ENCODE assay signal across 30 cellular contexts in genomic region chrY:7731651-7732050, GRCh38.
"Had no signal": no experiment of that assay in that cellular context is flagged by ENCODE, and none has a peak within 500 bp of the region (broad histone marks: within the 10 kb centered on the region; RNA-seq: fewer than 3 reads in every experiment).

No MANE protein-coding gene starts in this region.

- H3K79me2 ChIP-seq: hepatocyte had no signal

- H3K4me2 ChIP-seq: hepatocyte had no signal

- H3K4me3 ChIP-seq: adrenal gland, body of pancreas, colonic mucosa, dorsolateral prefrontal cortex, esophagus muscularis mucosa, gastroesophageal sphincter, heart right ventricle, hepatocyte had no signal

- H3K27me3 ChIP-seq: adrenal gland, body of pancreas, colonic mucosa, dorsolateral prefrontal cortex, esophagus muscularis mucosa, gastroesophageal sphincter, heart right ventricle, hepatocyte had no signal

- H3K27ac ChIP-seq: adrenal gland, body of pancreas, colonic mucosa, dorsolateral prefrontal cortex, esophagus muscularis mucosa, gastroesophageal sphincter, heart right ventricle, hepatocyte had no signal

- H2AFZ ChIP-seq: hepatocyte had no signal

- H3K4me1 ChIP-seq: adrenal gland, colonic mucosa had no signal

- H3K36me3 ChIP-seq: adrenal gland, colonic mucosa, esophagus muscularis mucosa, gastroesophageal sphincter, heart right ventricle had no signal

- DNase-seq: activated CD4-positive, alpha-beta memory T cell treated with anti-CD3 and anti-CD28 coated beads for 36 hours; activated CD4-positive, alpha-beta T cell treated with anti-CD3 and anti-CD28 coated beads for 36 hours; activated CD4-positive, alpha-beta T cell treated with anti-CD3 and anti-CD28 coated beads, Interleukin-2, amount 10 ng/mL, durations not matched to agents 24 days and 14 days; activated CD4-positive, CD25-positive, alpha-beta regulatory T cell; activated CD4-positive, CD25-positive, alpha-beta regulatory T cell treated with anti-CD3 and anti-CD28 coated beads, Interleukin-2, amount 50 U/mL, for 72 hours; activated CD8-positive, alpha-beta memory T cell treated with anti-CD3 and anti-CD28 coated beads, Interleukin-2, amount 10 ng/mL, durations not matched to agents 7 days and 5 days; activated CD8-positive, alpha-beta memory T cell treated with anti-CD3 and anti-CD28 coated beads, Interleukin-2, amount 50 U/mL, for 4 hours; activated CD8-positive, alpha-beta T cell treated with anti-CD3 and anti-CD28 coated beads, Interleukin-2, amount 10 ng/mL, durations not matched to agents 7 days and 5 days; activated effector memory CD4-positive, alpha-beta T cell treated with anti-CD3 and anti-CD28 coated beads, Interleukin-2, amount 50 U/mL, for 16 hours; activated naive CD4-positive, alpha-beta T cell treated with anti-CD3 and anti-CD28 coated beads for 36 hours; activated naive CD8-positive, alpha-beta T cell treated with anti-CD3 and anti-CD28 coated beads for 36 hours; activated naive CD8-positive, alpha-beta T cell treated with anti-CD3 and anti-CD28 coated beads, Interleukin-2, amount 50 U/mL, for 24 hours; activated T-cell treated with anti-CD3 and anti-CD28 coated beads, Interleukin-2, amount 50 U/mL, for 1 hour; activated T-cell treated with anti-CD3 and anti-CD28 coated beads, Interleukin-2, amount 50 U/mL, for 48 hours; adrenal gland; amygdala; aorta; body of pancreas; central memory CD4-positive, alpha-beta T cell; cerebellar nuclear complex; colonic mucosa; dorsolateral prefrontal cortex; effector CD4-positive, alpha-beta T cell; effector memory CD8-positive, alpha-beta T cell; foreskin melanocyte; heart right ventricle; T-helper 2 cell had no signal

- H3K9me3 ChIP-seq: adrenal gland, body of pancreas, colonic mucosa, esophagus muscularis mucosa, gastroesophageal sphincter, heart right ventricle had no signal
